ENCODE assay signal across 1 cellular context in the genomic region with DNA sequence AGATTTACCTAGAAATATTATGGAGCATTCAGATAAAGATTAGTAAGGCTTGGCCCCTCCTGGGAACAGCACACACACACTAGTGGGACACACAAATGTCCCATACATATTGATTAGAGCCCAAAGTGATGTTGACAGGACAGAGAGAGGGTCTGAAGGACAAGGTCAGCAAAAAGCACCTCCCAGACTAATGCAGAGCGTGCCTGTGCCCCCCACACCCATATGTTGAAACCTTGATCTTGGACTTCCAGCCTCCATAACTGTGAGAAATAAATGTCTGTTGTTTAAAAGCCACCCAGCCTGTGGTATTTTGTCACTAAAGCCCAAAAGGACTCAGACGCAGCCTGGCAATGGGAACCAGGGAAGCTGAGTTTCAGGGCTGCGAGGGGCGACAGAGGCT.
TF ChIP-seq lines count a peak whose summit lies in the region.

No MANE protein-coding gene starts in this region.

TF ChIP-seq in HepG2, 621 proteins besides CTCF, POLR2A, EP300 and RAD21 (continued from another document):
- TF ChIP-seq KLF13 (CRISPR knock-in tag; IDR thresholded peaks at IDR 0.05) (no peak), NFE2 (CRISPR knock-in tag; IDR thresholded peaks at IDR 0.05) (no peak), ZMAT3 (CRISPR knock-in tag; conservative IDR thresholded peaks at IDR 0.05) (no peak), SRY (CRISPR knock-in tag; IDR thresholded peaks at IDR 0.05) (no peak), ZNF724P (CRISPR knock-in tag; IDR thresholded peaks at IDR 0.05; ENCODE audit: borderline replicate concordance) (no peak), KDM5B (CRISPR knock-in tag; IDR thresholded peaks at IDR 0.05; ENCODE audit: borderline replicate concordance) (no peak), IKZF1 (IDR thresholded peaks at IDR 0.05) (no peak), SOX6 (IDR thresholded peaks at IDR 0.05) (no peak), SOX6 (CRISPR knock-in tag; IDR thresholded peaks at IDR 0.05) (peak; percentile 30; the same call in 1 of the 2 replicates), HNF4G (IDR thresholded peaks at IDR 0.05; ENCODE audit: borderline replicate concordance, low read depth, low read length) (no peak), HNF4G (CRISPR knock-in tag; IDR thresholded peaks at IDR 0.05; ENCODE audit: borderline replicate concordance, low read depth) (no peak), ZNF251 (CRISPR knock-in tag; IDR thresholded peaks at IDR 0.05) (no peak), THAP11 (CRISPR knock-in tag; IDR thresholded peaks at IDR 0.05) (no peak), ZNF674 (CRISPR knock-in tag; IDR thresholded peaks at IDR 0.05; ENCODE audit: low read depth) (no peak), SRSF9 (IDR thresholded peaks at IDR 0.05; ENCODE audit: borderline replicate concordance, insufficient read depth, low read depth, low read length, poor library complexity, severe bottlenecking) (no peak), ZNF567 (CRISPR knock-in tag; IDR thresholded peaks at IDR 0.05; ENCODE audit: borderline replicate concordance) (no peak), ZNF337 (CRISPR knock-in tag; IDR thresholded peaks at IDR 0.05; ENCODE audit: borderline replicate concordance, low read depth) (no peak), GABPA (IDR thresholded peaks at IDR 0.05; ENCODE audit: low read depth, low read length) (no peak), GABPA (CRISPR knock-in tag; IDR thresholded peaks at IDR 0.05; ENCODE audit: low read depth) (no peak), NR1H2 (CRISPR knock-in tag; IDR thresholded peaks at IDR 0.05; ENCODE audit: borderline replicate concordance, low read depth) (no peak), PHF21A (CRISPR knock-in tag; IDR thresholded peaks at IDR 0.05) (0 out of 2 replicates have a peak, but pooled peaks have one; percentile 63), CBX2 (IDR thresholded peaks at IDR 0.05; ENCODE audit: low read depth, low read length) (no peak), CBX2 (CRISPR knock-in tag; IDR thresholded peaks at IDR 0.05; ENCODE audit: low read depth) (no peak), ZNF44 (CRISPR knock-in tag; IDR thresholded peaks at IDR 0.05) (0 out of 2 replicates have a peak, but pooled peaks have one; percentile 35), RCOR2 (CRISPR knock-in tag; IDR thresholded peaks at IDR 0.05) (no peak), SOX13 (IDR thresholded peaks at IDR 0.05) (no peak), SOX13 (CRISPR knock-in tag; conservative IDR thresholded peaks at IDR 0.05 in 1 of 2, IDR thresholded peaks at IDR 0.05 in 1 of 2) (0 out of 4 replicates have a peak, but pooled peaks of 1 of the 2 experiments have one; percentile 5), ETV5 (CRISPR knock-in tag; IDR thresholded peaks at IDR 0.05; ENCODE audit: borderline replicate concordance) (no peak; the same call in 1 of the 2 replicates), ZNF451 (CRISPR knock-in tag; IDR thresholded peaks at IDR 0.05) (no peak), ARHGAP35 (CRISPR knock-in tag; IDR thresholded peaks at IDR 0.05; ENCODE audit: borderline replicate concordance) (no peak), ZBTB1 (CRISPR knock-in tag; IDR thresholded peaks at IDR 0.05; ENCODE audit: borderline replicate concordance) (no peak), ZNF10 (CRISPR knock-in tag; IDR thresholded peaks at IDR 0.05; ENCODE audit: borderline replicate concordance, low read depth) (no peak)
- TF ChIP-seq, protein P1, sequence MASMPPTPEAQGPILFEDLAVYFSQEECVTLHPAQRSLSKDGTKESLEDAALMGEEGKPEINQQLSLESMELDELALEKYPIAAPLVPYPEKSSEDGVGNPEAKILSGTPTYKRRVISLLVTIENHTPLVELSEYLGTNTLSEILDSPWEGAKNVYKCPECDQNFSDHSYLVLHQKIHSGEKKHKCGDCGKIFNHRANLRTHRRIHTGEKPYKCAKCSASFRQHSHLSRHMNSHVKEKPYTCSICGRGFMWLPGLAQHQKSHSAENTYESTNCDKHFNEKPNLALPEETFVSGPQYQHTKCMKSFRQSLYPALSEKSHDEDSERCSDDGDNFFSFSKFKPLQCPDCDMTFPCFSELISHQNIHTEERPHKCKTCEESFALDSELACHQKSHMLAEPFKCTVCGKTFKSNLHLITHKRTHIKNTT (CRISPR knock-in tag; IDR thresholded peaks at IDR 0.05): no peak
- TF ChIP-seq, protein P2, sequence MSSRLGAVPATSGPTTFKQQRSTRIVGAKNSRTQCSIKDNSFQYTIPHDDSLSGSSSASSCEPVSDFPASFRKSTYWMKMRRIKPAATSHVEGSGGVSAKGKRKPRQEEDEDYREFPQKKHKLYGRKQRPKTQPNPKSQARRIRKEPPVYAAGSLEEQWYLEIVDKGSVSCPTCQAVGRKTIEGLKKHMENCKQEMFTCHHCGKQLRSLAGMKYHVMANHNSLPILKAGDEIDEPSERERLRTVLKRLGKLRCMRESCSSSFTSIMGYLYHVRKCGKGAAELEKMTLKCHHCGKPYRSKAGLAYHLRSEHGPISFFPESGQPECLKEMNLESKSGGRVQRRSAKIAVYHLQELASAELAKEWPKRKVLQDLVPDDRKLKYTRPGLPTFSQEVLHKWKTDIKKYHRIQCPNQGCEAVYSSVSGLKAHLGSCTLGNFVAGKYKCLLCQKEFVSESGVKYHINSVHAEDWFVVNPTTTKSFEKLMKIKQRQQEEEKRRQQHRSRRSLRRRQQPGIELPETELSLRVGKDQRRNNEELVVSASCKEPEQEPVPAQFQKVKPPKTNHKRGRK (CRISPR knock-in tag; IDR thresholded peaks at IDR 0.05): no peak
- TF ChIP-seq, protein P3, sequence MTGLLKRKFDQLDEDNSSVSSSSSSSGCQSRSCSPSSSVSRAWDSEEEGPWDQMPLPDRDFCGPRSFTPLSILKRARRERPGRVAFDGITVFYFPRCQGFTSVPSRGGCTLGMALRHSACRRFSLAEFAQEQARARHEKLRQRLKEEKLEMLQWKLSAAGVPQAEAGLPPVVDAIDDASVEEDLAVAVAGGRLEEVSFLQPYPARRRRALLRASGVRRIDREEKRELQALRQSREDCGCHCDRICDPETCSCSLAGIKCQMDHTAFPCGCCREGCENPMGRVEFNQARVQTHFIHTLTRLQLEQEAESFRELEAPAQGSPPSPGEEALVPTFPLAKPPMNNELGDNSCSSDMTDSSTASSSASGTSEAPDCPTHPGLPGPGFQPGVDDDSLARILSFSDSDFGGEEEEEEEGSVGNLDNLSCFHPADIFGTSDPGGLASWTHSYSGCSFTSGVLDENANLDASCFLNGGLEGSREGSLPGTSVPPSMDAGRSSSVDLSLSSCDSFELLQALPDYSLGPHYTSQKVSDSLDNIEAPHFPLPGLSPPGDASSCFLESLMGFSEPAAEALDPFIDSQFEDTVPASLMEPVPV (CRISPR knock-in tag; IDR thresholded peaks at IDR 0.05): no peak
- TF ChIP-seq, protein P4, sequence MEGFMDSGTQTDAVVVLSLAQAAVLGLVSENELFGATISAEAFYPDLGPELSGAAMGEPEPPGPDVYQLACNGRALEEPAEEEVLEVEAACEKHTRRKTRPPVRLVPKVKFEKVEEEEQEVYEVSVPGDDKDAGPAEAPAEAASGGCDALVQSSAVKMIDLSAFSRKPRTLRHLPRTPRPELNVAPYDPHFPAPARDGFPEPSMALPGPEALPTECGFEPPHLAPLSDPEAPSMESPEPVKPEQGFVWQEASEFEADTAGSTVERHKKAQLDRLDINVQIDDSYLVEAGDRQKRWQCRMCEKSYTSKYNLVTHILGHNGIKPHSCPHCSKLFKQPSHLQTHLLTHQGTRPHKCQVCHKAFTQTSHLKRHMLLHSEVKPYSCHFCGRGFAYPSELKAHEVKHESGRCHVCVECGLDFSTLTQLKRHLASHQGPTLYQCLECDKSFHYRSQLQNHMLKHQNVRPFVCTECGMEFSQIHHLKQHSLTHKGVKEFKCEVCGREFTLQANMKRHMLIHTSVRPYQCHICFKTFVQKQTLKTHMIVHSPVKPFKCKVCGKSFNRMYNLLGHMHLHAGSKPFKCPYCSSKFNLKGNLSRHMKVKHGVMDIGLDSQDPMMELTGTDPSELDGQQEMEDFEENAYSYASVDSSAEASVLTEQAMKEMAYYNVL (CRISPR knock-in tag; IDR thresholded peaks at IDR 0.05; ENCODE audit: borderline replicate concordance): no peak
- TF ChIP-seq, protein P5, sequence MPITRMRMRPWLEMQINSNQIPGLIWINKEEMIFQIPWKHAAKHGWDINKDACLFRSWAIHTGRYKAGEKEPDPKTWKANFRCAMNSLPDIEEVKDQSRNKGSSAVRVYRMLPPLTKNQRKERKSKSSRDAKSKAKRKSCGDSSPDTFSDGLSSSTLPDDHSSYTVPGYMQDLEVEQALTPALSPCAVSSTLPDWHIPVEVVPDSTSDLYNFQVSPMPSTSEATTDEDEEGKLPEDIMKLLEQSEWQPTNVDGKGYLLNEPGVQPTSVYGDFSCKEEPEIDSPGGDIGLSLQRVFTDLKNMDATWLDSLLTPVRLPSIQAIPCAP (CRISPR knock-in tag; IDR thresholded peaks at IDR 0.05; ENCODE audit: low read depth): no peak
